In genomic region chr22:44204937-44205712, GRCh38 we compare ENCODE assay signal across 2 cellular contexts.
TF ChIP-seq lines count a peak whose summit lies in the region.

No MANE protein-coding gene starts in this region.

TF ChIP-seq in IMR-90, 13 proteins besides CTCF, POLR2A, EP300 and RAD21:
- TF ChIP-seq RFX5 (IDR thresholded peaks at IDR 0.05; ENCODE audit: low read depth, low read length) (no peak), ELK1 (IDR thresholded peaks at IDR 0.05; ENCODE audit: borderline replicate concordance, low read depth, low read length) (no peak), USF2 (IDR thresholded peaks at IDR 0.05; ENCODE audit: low read depth, low read length) (no peak), MAZ (IDR thresholded peaks at IDR 0.05; ENCODE audit: borderline replicate concordance, low read depth, low read length) (no peak), CHD1 (IDR thresholded peaks at IDR 0.05; ENCODE audit: low read depth, low read length) (no peak)

TF ChIP-seq in H1, 55 proteins besides CTCF, POLR2A, EP300 and RAD21:
- no peak for TF ChIP-seq TAF1 (IDR thresholded peaks at IDR 0.05; ENCODE audit: low read depth, low read length)
- TF ChIP-seq BCL11A (IDR thresholded peaks at IDR 0.05; ENCODE audit: low read depth in 2 of 2, low read length in 2 of 2): no peak
- no peak for TF ChIP-seq ZNF274 (IDR thresholded peaks at IDR 0.05; ENCODE audit: borderline replicate concordance, extremely low read depth, low read length)
- TF ChIP-seq MAX (IDR thresholded peaks at IDR 0.05): no peak
- TF ChIP-seq POU5F1 (IDR thresholded peaks at IDR 0.05; ENCODE audit: low read depth, low read length): no peak
TF ChIP-seq in H1: peak in this region for 0.
